Comparison of ENCODE assay signal across 15 cellular contexts in the genomic region with DNA sequence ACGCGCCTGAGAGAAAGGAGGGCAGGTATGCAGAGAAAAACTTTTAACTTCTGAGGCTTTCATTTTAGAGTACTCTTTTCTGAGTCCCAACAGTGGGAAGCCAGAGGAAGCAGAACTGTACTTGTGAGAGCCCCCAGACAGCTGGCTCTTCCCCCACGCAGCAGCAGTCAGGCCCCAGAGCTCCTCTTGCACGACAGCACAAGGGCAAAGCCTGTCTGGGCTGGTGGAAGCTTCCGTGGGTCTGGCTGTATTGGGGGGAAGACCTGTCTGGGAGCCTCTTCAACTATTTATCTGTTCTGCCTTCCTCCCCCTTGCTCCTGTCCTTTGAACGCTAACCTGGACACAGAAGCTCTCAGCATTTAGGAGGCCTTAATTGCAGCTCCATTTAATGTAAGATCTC.
"Had no signal": no experiment of that assay in that cellular context is flagged by ENCODE, and none has a peak within 500 bp of the region (broad histone marks: within the 10 kb centered on the region; RNA-seq: fewer than 3 reads in every experiment).

No MANE protein-coding gene starts in this region.

- H3K27me3 ChIP-seq: right lobe of liver had no signal

- H3K9me3 ChIP-seq: lower lobe of right lung, psoas muscle, right lobe of liver had no signal

- H3K4me3 ChIP-seq: lower lobe of right lung, psoas muscle, right lobe of liver had no signal

- H3K9me3 Mint-ChIP-seq: activated CD4-positive, alpha-beta memory T cell treated with anti-CD3 and anti-CD28 coated beads for 36 hours; stimulated activated effector memory CD8-positive, alpha-beta T cell treated with anti-CD3 and anti-CD28 coated beads, Interleukin-12 subunit alpha, Interleukin-12 subunit beta, amount 100 ng/mL, for 72 hours had no signal

- H3K36me3 ChIP-seq: lower lobe of right lung, right lobe of liver had no signal

- H3K4me1 ChIP-seq: lower lobe of right lung, psoas muscle, right lobe of liver had no signal

- H3K4me1 Mint-ChIP-seq: central memory CD8-positive, alpha-beta T cell; stimulated activated effector memory CD8-positive, alpha-beta T cell treated with anti-CD3 and anti-CD28 coated beads, Interleukin-12 subunit alpha, Interleukin-12 subunit beta, amount 100 ng/mL, for 72 hours had no signal

- H3K36me3 Mint-ChIP-seq: activated CD4-positive, alpha-beta memory T cell treated with anti-CD3 and anti-CD28 coated beads for 36 hours; stimulated activated effector memory CD8-positive, alpha-beta T cell treated with anti-CD3 and anti-CD28 coated beads, Interleukin-12 subunit alpha, Interleukin-12 subunit beta, amount 100 ng/mL, for 72 hours had no signal

- DNase-seq: activated CD4-positive, alpha-beta memory T cell treated with anti-CD3 and anti-CD28 coated beads for 36 hours; activated CD8-positive, alpha-beta memory T cell treated with anti-CD3 and anti-CD28 coated beads, Interleukin-2, amount 50 U/mL, for 48 hours; activated naive CD4-positive, alpha-beta T cell treated with Interleukin-2 at 50 U/mL for 16 hours; erythroblast; hypothalamus; lower lobe of right lung; naive B cell; occipital lobe; psoas muscle; right lobe of liver; substantia nigra had no signal

- H3K27me3 Mint-ChIP-seq: activated CD4-positive, alpha-beta memory T cell treated with anti-CD3 and anti-CD28 coated beads for 36 hours; central memory CD8-positive, alpha-beta T cell; type B pancreatic cell had no signal

- ATAC-seq: lower lobe of right lung; psoas muscle; right lobe of liver; stimulated activated effector memory CD8-positive, alpha-beta T cell treated with anti-CD3 and anti-CD28 coated beads, Interleukin-12 subunit alpha, Interleukin-12 subunit beta, amount 100 ng/mL, for 72 hours had no signal

- H3K27ac ChIP-seq: lower lobe of right lung, psoas muscle, right lobe of liver, VCaP had no signal

- H3K27ac Mint-ChIP-seq: activated CD4-positive, alpha-beta memory T cell treated with anti-CD3 and anti-CD28 coated beads for 36 hours; stimulated activated effector memory CD8-positive, alpha-beta T cell treated with anti-CD3 and anti-CD28 coated beads, Interleukin-12 subunit alpha, Interleukin-12 subunit beta, amount 100 ng/mL, for 72 hours; type B pancreatic cell had no signal

- H3K4me3 Mint-ChIP-seq: activated CD4-positive, alpha-beta memory T cell treated with anti-CD3 and anti-CD28 coated beads for 36 hours; central memory CD8-positive, alpha-beta T cell; naive B cell; stimulated activated effector memory CD8-positive, alpha-beta T cell treated with anti-CD3 and anti-CD28 coated beads, Interleukin-12 subunit alpha, Interleukin-12 subunit beta, amount 100 ng/mL, for 72 hours; type B pancreatic cell had no signal
